ENCODE assay signal across 17 cellular contexts in genomic region chrX:153755136-153755535, GRCh38. TPM values are rescaled to one million over a fixed set of nuclear protein-coding genes. Genes with fewer than 3 reads are reported as not detected.
DNase-seq lines count a peak whose midpoint lies in the region; ATAC-seq, FAIRE-seq and TF ChIP-seq lines count a peak whose summit lies in the region.
"Had no signal": no experiment of that assay in that cellular context is flagged by ENCODE, and none has a peak within 500 bp of the region (broad histone marks: within the 10 kb centered on the region; RNA-seq: fewer than 3 reads in every experiment).

No MANE protein-coding gene starts in this region.

- 55 to 100% (median 78%) methylated on average over 1 of the region's 1 CpG for WGBS in spleen, 5 donors

- ATAC-seq in HG03432 (IDR thresholded peaks at IDR 0.05; ENCODE audit: unreplicated experiment) = no peak

- H3K36me3 ChIP-seq in kidney (ENCODE audit: control insufficient read depth in 1 of 2, insufficient read depth in 2 of 2, low read length in 2 of 2) (no peaks in the 10 kb centered on the region), spleen (no peaks in the 10 kb centered on the region)
- H3K36me3 ChIP-seq: BLaER1 treated with 17β-estradiol and CSF1 and Interleukin-3, amounts not matched to agents 10 nM and 100 nM had no signal

- peaks cover 0 to 4% (median 0%) of the 10 kb centered on the region in 7 donors for H3K27me3 ChIP-seq in spleen (replicated peaks in 1 of 7)

- H3K9me3 ChIP-seq in kidney (ENCODE audit: control insufficient read depth in 1 of 2, low read length in 2 of 2) = no peaks in the 10 kb centered on the region
- H3K9me3 ChIP-seq in spleen = peaks cover 0 to 18% (median 0%) of the 10 kb centered on the region in 8 donors

- no peak for TF ChIP-seq POLR2A in spleen (IDR thresholded peaks at IDR 0.05)

- H3K9ac ChIP-seq in kidney (ENCODE audit: low read length in 2 of 2) = no peak overlapping the region
- H3K9ac ChIP-seq: BLaER1 treated with 17β-estradiol and CSF1 and Interleukin-3, amounts not matched to agents 10 nM and 100 nM; KMS-11 had no signal

- FAIRE-seq in GM19239 (lab: Jason Lieb, UNC) (peak; percentile 35), kidney (lab: Jason Lieb, UNC) (peak; percentile 11)
- FAIRE-seq: GM18507, H1 had no signal

- TF ChIP-seq CTCF in VCaP (conservative IDR thresholded peaks at IDR 0.05) (peak; percentile 14), kidney (IDR thresholded peaks at IDR 0.05; ENCODE audit: borderline replicate concordance, extremely low read depth, insufficient read depth) (no peak), spleen (IDR thresholded peaks at IDR 0.05 in 8 of 11, conservative IDR thresholded peaks at IDR 0.05 in 3 of 11) (no peak)

- no peak overlapping the region for H3K4me3 ChIP-seq in kidney (ENCODE audit: low read length in 2 of 2)
- H3K4me3 ChIP-seq in spleen = no peak overlapping the region
- H3K4me3 ChIP-seq: BLaER1 treated with 17β-estradiol and CSF1 and Interleukin-3, amounts not matched to agents 10 nM and 100 nM had no signal

- H3K27ac ChIP-seq in VCaP (no peak overlapping the region), kidney (ENCODE audit: low read depth in 2 of 2, low read length in 2 of 2) (no peak overlapping the region), spleen (no peak overlapping the region)
- H3K27ac ChIP-seq: BLaER1 treated with 17β-estradiol and CSF1 and Interleukin-3, amounts not matched to agents 10 nM and 100 nM; KMS-11 had no signal

- intact Hi-C loops in kidney (cut with DNase I) (no loop called here), spleen (cut with DNase I; ENCODE audit: low total_unique reads) (no loop called here)

- no peak for DNase-seq in GM19239 (ENCODE audit: insufficient read length, low spot score)
- DNase-seq in HT-29 (ENCODE audit: low spot score) = peak; percentile 14
- no peak for DNase-seq in kidney
- no peak for DNase-seq in NCI-H82 (lab: John Stamatoyannopoulos, UW)
- no peak for DNase-seq in spleen
- DNase-seq: ACHN; Calu3; CD4-positive, CD25-positive, alpha-beta regulatory T cell; DMS 273 treated with DMSO at 0.1 percent for 48 hours; HCEC 1CT had no signal

- H3K4me1 ChIP-seq in kidney (ENCODE audit: control insufficient read depth in 1 of 2, insufficient read depth in 1 of 2, low read depth in 1 of 2, low read length in 2 of 2) (no peaks in the 10 kb centered on the region), spleen (no peaks in the 10 kb centered on the region)

RNA-seq across cellular contexts. Expression of gene PLXNB3, which starts 8.9 kb away (rescaled TPM):
- 7.0 and 10.3 TPM in 2 replicates for total RNA-seq in HT-29 (2014; rRNA removed; shearing (Covaris generic))
- total RNA-seq in kidney = 5.6 TPM
- 2.2 TPM for polyA plus RNA-seq in kidney (ENCODE audit: insufficient read depth, low read depth, low replicate concordance)
- total RNA-seq in spleen = 1 to 10 TPM in 6 of 7 donors, under 1 TPM in 1; 0.68 to 2.8 (median 1.7) TPM
- polyA plus RNA-seq in spleen = 1 to 10 TPM in 1 of 3 donors, under 1 TPM in 2; 0.48 to 1.5 (median 0.49) TPM
- polyA plus RNA-seq: CD4-positive, CD25-positive, alpha-beta regulatory T cell; IgD-negative memory B cell had no signal

RNA-seq across cellular contexts. Expression of gene SRPK3, which starts 25.7 kb away (rescaled TPM):
- 1.1 and 5.6 TPM in 2 replicates for total RNA-seq in HT-29 (2014; rRNA removed; shearing (Covaris generic))
- total RNA-seq in kidney (1.1 TPM), spleen (not detected)
- polyA plus RNA-seq in kidney (ENCODE audit: insufficient read depth, low read depth, low replicate concordance) (0.58 TPM), spleen (under 1 TPM; 0.03 to 0.26 (median 0.07) TPM)
- total RNA-seq: CD4-positive, CD25-positive, alpha-beta regulatory T cell; H1 had no signal
- polyA plus RNA-seq: CD4-positive, CD25-positive, alpha-beta regulatory T cell; H1; IgD-negative memory B cell had no signal

RNA-seq across cellular contexts. Expression of gene ABCD1, which starts 30.5 kb away (rescaled TPM):
- total RNA-seq in HT-29 (2014; rRNA removed; shearing (Covaris generic)) = 28.2 and 31.6 TPM in 2 replicates
- total RNA-seq in kidney = 13.7 TPM
- 5.2 TPM for polyA plus RNA-seq in kidney (ENCODE audit: insufficient read depth, low read depth, low replicate concordance)
- 10 to 100 TPM; 14.9 to 28.1 (median 23.2) TPM for total RNA-seq in spleen
- polyA plus RNA-seq in spleen = 1 to 10 TPM; 5.1 to 9.7 (median 6.9) TPM

RNA-seq across cellular contexts. Expression of gene BCAP31, which starts 30.9 kb away (rescaled TPM):
- 387 and 409 TPM in 2 replicates for total RNA-seq in HT-29 (2014; rRNA removed; shearing (Covaris generic))
- 218 TPM for total RNA-seq in kidney
- 246 TPM for polyA plus RNA-seq in kidney (ENCODE audit: insufficient read depth, low read depth, low replicate concordance)
- total RNA-seq in spleen = 100 to 1,000 TPM; 132 to 173 (median 136) TPM
- 100 to 1,000 TPM in 2 of 3 donors, 10 to 100 TPM in 1; 77.3 to 135 (median 108) TPM for polyA plus RNA-seq in spleen

RNA-seq across cellular contexts. Expression of gene IDH3G, which starts 39.0 kb away (rescaled TPM):
- total RNA-seq in HT-29 (2014; rRNA removed; shearing (Covaris generic)) = 173 and 197 TPM in 2 replicates
- total RNA-seq in kidney (62.1 TPM), spleen (10 to 100 TPM; 51.8 to 92.7 (median 68.7) TPM)
- polyA plus RNA-seq in kidney (ENCODE audit: insufficient read depth, low read depth, low replicate concordance) (100 TPM), spleen (10 to 100 TPM; 32.7 to 47.0 (median 41.3) TPM)
